19 cellular contexts compared by ENCODE assay signal in genomic region chr22:44628856-44629255, GRCh38.
DNase-seq lines count a peak whose midpoint lies in the region; ATAC-seq, FAIRE-seq and TF ChIP-seq lines count a peak whose summit lies in the region.
"Had no signal": no experiment of that assay in that cellular context is flagged by ENCODE, and none has a peak within 500 bp of the region (broad histone marks: within the 10 kb centered on the region; RNA-seq: fewer than 3 reads in every experiment).

No MANE protein-coding gene starts in this region.

- no peaks in the 10 kb centered on the region for H3K9me3 ChIP-seq in lower lobe of right lung
- H3K9me3 ChIP-seq: HAP-1 had no signal

- DNase-seq in DMS 273 (lab: John Stamatoyannopoulos, UW; ENCODE audit: unreplicated experiment) (peak; percentile 33), DMS 273 treated with DMSO at 0.1 percent for 48 hours (lab: John Stamatoyannopoulos, UW) (no peak), chondrocyte (ENCODE audit: low spot score) (peak; percentile 79), lower lobe of right lung (peak; percentile 38), urothelium cell line (ENCODE audit: low spot score) (no peak), lower leg skin (ENCODE audit: low spot score in 2 of 2) (no peak), AG08395 (ENCODE audit: low spot score) (no peak), SK-N-DZ (ENCODE audit: low spot score) (no peak)
- DNase-seq: Calu3; CD4-positive, CD25-positive, alpha-beta regulatory T cell; DMS153; DMS79 treated with DMSO at 0.1 percent for 48 hours; GDM1 had no signal

- no peak overlapping the region for H3K27ac Mint-ChIP-seq in chondrocyte (ENCODE audit: unreplicated experiment)
- H3K27ac Mint-ChIP-seq: CD4-positive, CD25-positive, alpha-beta regulatory T cell had no signal

- H3K36me3 ChIP-seq in lower lobe of right lung, result no peaks in the 10 kb centered on the region
- H3K36me3 ChIP-seq: BLaER1 treated with 17β-estradiol and CSF1 and Interleukin-3, amounts not matched to agents 10 nM and 100 nM; HAP-1 had no signal

- intact Hi-C loops in lower lobe of right lung (cut with DNase I) (no loop called here), lower leg skin (cut with DNase I; ENCODE audit: low total_unique reads) (loop anchor here (5.0 kb wide), 2 partner anchors 542 to 637 kb away; no protein-coding TSS in a partner anchor)

- no peak overlapping the region for H3K27ac ChIP-seq in lower lobe of right lung
- H3K27ac ChIP-seq: 22Rv1; BLaER1 treated with 17β-estradiol and CSF1 and Interleukin-3, amounts not matched to agents 10 nM and 100 nM; HL-60 had no signal

- H3K4me3 Mint-ChIP-seq in chondrocyte (ENCODE audit: unreplicated experiment), result no peak overlapping the region
- H3K4me3 Mint-ChIP-seq: CD4-positive, CD25-positive, alpha-beta regulatory T cell had no signal

- WGBS in lower leg skin, 2 donors, result 81% methylated on average over 6 to 9 of the region's 9 CpGs

- H3K27me3 ChIP-seq in lower lobe of right lung (ENCODE audit: low read depth), result peaks cover 14% of the 10 kb centered on the region
- H3K27me3 ChIP-seq: BLaER1 treated with 17β-estradiol and CSF1 and Interleukin-3, amounts not matched to agents 10 nM and 100 nM had no signal

- H3K36me3 Mint-ChIP-seq in chondrocyte (ENCODE audit: low read depth), result peaks cover 5% of the 10 kb centered on the region

- TF ChIP-seq POLR2A in lower leg skin (IDR thresholded peaks at IDR 0.05), result no peak

- H3K9me3 Mint-ChIP-seq in chondrocyte (ENCODE audit: low read depth), result peaks cover 7% of the 10 kb centered on the region

- no peaks in the 10 kb centered on the region for H3K4me1 Mint-ChIP-seq in chondrocyte (ENCODE audit: low read depth)

- H3K27me3 Mint-ChIP-seq in chondrocyte (ENCODE audit: low read depth), result peaks cover 14% of the 10 kb centered on the region

- ATAC-seq in lower lobe of right lung, result no peak

- TF ChIP-seq CTCF in chondrocyte (IDR thresholded peaks at IDR 0.05) (no peak), lower lobe of right lung (IDR thresholded peaks at IDR 0.05) (no peak), lower leg skin (IDR thresholded peaks at IDR 0.05) (no peak)

- H3K4me1 ChIP-seq in lower lobe of right lung, result no peaks in the 10 kb centered on the region
- H3K4me1 ChIP-seq: HAP-1 had no signal

- H3K4me3 ChIP-seq in lower lobe of right lung (no peak overlapping the region), lower leg skin (ENCODE audit: low read depth, poor library complexity, severe bottlenecking) (no peak overlapping the region)
- H3K4me3 ChIP-seq: BLaER1 treated with 17β-estradiol and CSF1 and Interleukin-3, amounts not matched to agents 10 nM and 100 nM; HAP-1 had no signal

- FAIRE-seq in urothelium cell line (lab: Jason Lieb, UNC), result peak; percentile 74
- FAIRE-seq: GM12892, H1 had no signal

Comparison
In these comparisons a context has a peak if more than half of its experiments do, and no peak if none do; other contexts are left out.
1. DNase-seq: peak in DMS 273 (single experiment), chondrocyte (single experiment) and lower lobe of right lung (single experiment); none in DMS 273 treated with DMSO at 0.1 percent for 48 hours (single experiment), urothelium cell line (single experiment), lower leg skin (0 of 2), AG08395 (single experiment) and SK-N-DZ (single experiment).